ENCODE assay signal across 34 cellular contexts in genomic region chr19:4702764-4703163, GRCh38.
"Had no signal": no experiment of that assay in that cellular context is flagged by ENCODE, and none has a peak within 500 bp of the region (broad histone marks: within the 10 kb centered on the region; RNA-seq: fewer than 3 reads in every experiment).

No MANE protein-coding gene starts in this region.

- H3K27me3 ChIP-seq: adrenal gland, Peyer's patch had no signal

- H3K9ac ChIP-seq: KMS-11 had no signal

- H3K9me3 Mint-ChIP-seq: activated CD4-positive, alpha-beta T cell treated with anti-CD3 and anti-CD28 coated beads, Interleukin-2, amount 10 ng/mL, durations not matched to agents 24 days and 14 days; activated CD8-positive, alpha-beta T cell treated with anti-CD3 and anti-CD28 coated beads for 36 hours; activated naive CD8-positive, alpha-beta T cell treated with anti-CD3 and anti-CD28 coated beads for 36 hours; activated T-cell treated with anti-CD3 and anti-CD28 coated beads, Interleukin-2, amount 50 U/mL, for 72 hours; activated T-helper 17 cell treated with anti-CD3 and anti-CD28 coated beads, Interleukin-2, amount 50 U/mL, for 72 hours; brain; T-cell had no signal

- H3K4me1 Mint-ChIP-seq: activated CD4-positive, alpha-beta T cell treated with anti-CD3 and anti-CD28 coated beads, Interleukin-2, amount 10 ng/mL, durations not matched to agents 24 days and 14 days; activated naive CD8-positive, alpha-beta T cell treated with anti-CD3 and anti-CD28 coated beads for 36 hours; activated T-helper 17 cell treated with anti-CD3 and anti-CD28 coated beads, Interleukin-2, amount 50 U/mL, for 72 hours; brain; T-cell had no signal

- ATAC-seq: activated CD8-positive, alpha-beta T cell treated with anti-CD3 and anti-CD28 coated beads for 36 hours; activated T-cell treated with anti-CD3 and anti-CD28 coated beads, Interleukin-2, amount 50 U/mL, for 72 hours; activated T-helper 17 cell treated with anti-CD3 and anti-CD28 coated beads, Interleukin-2, amount 50 U/mL, for 72 hours; PC-3; Right ventricle myocardium inferior; SK-N-SH treated with all-trans-retinoic acid at 6 μM for 48 hours; T-cell had no signal

- H3K27me3 Mint-ChIP-seq: activated CD4-positive, alpha-beta T cell treated with anti-CD3 and anti-CD28 coated beads, Interleukin-2, amount 10 ng/mL, durations not matched to agents 24 days and 14 days; activated CD8-positive, alpha-beta T cell treated with anti-CD3 and anti-CD28 coated beads for 36 hours; activated naive CD8-positive, alpha-beta T cell treated with anti-CD3 and anti-CD28 coated beads for 36 hours; activated T-helper 17 cell treated with anti-CD3 and anti-CD28 coated beads, Interleukin-2, amount 50 U/mL, for 72 hours; brain; T-cell had no signal

- H3K9me3 ChIP-seq: adrenal gland, Peyer's patch had no signal

- H3K4me2 ChIP-seq: KMS-11 had no signal

- FAIRE-seq: bronchial epithelial cell had no signal

- H3K27ac ChIP-seq: adrenal gland, KMS-11, Peyer's patch, WERI-Rb-1 had no signal

- DNase-seq: activated CD4-positive, alpha-beta T cell treated with anti-CD3 and anti-CD28 coated beads, Interleukin-2, amount 10 ng/mL, durations not matched to agents 24 days and 14 days; activated CD4-positive, alpha-beta T cell treated with anti-CD3 and anti-CD28 coated beads, Interleukin-2, amount 50 U/mL, for 4 hours; activated CD4-positive, CD25-positive, alpha-beta regulatory T cell; activated CD8-positive, alpha-beta T cell treated with anti-CD3 and anti-CD28 coated beads for 36 hours; activated effector memory CD4-positive, alpha-beta T cell treated with anti-CD3 and anti-CD28 coated beads, Interleukin-2, amount 50 U/mL, for 16 hours; activated naive CD4-positive, alpha-beta T cell; activated naive CD4-positive, alpha-beta T cell treated with anti-CD3 and anti-CD28 coated beads, Interleukin-2, amount 50 U/mL, for 16 hours; activated naive CD8-positive, alpha-beta T cell treated with anti-CD3 and anti-CD28 coated beads for 36 hours; activated T-cell treated with anti-CD3 and anti-CD28 coated beads, Interleukin-2, amount 50 U/mL, for 1 hour; activated T-cell treated with anti-CD3 and anti-CD28 coated beads, Interleukin-2, amount 50 U/mL, for 72 hours; adrenal gland; caudate nucleus; NCI-H1092 treated with DMSO at 0.1 percent for 48 hours; NCI-H1417 treated with DMSO at 0.1 percent for 48 hours; NCI-H187 treated with DMSO at 0.1 percent for 48 hours; NCI-H2081 treated with DMSO at 0.1 percent for 48 hours; NCI-H226; NCI-H446 treated with DMSO at 0.1 percent for 48 hours; NCI-H524; NCI-H748 treated with DMSO at 0.1 percent for 48 hours; NK-92 treated with Interleukin-12 subunit alpha and Interleukin-12 subunit beta, amount 100 ng/mL, for 24 hours; PC-3; Peyer's patch; RPMI8226; SIG-M5; T-cell; T1000; WERI-Rb-1 had no signal

- H3K27ac Mint-ChIP-seq: activated CD4-positive, alpha-beta T cell treated with anti-CD3 and anti-CD28 coated beads, Interleukin-2, amount 10 ng/mL, durations not matched to agents 24 days and 14 days; activated CD8-positive, alpha-beta T cell treated with anti-CD3 and anti-CD28 coated beads for 36 hours; activated naive CD8-positive, alpha-beta T cell treated with anti-CD3 and anti-CD28 coated beads for 36 hours; activated T-cell treated with anti-CD3 and anti-CD28 coated beads, Interleukin-2, amount 50 U/mL, for 72 hours; activated T-helper 17 cell treated with anti-CD3 and anti-CD28 coated beads, Interleukin-2, amount 50 U/mL, for 72 hours; T-cell had no signal

- H3K4me1 ChIP-seq: Peyer's patch had no signal

- H3K4me3 ChIP-seq: adrenal gland, Peyer's patch had no signal

- H3K4me3 Mint-ChIP-seq: activated CD4-positive, alpha-beta T cell treated with anti-CD3 and anti-CD28 coated beads, Interleukin-2, amount 10 ng/mL, durations not matched to agents 24 days and 14 days; activated CD8-positive, alpha-beta T cell treated with anti-CD3 and anti-CD28 coated beads for 36 hours; activated naive CD8-positive, alpha-beta T cell treated with anti-CD3 and anti-CD28 coated beads for 36 hours; activated T-cell treated with anti-CD3 and anti-CD28 coated beads, Interleukin-2, amount 50 U/mL, for 72 hours; activated T-helper 17 cell treated with anti-CD3 and anti-CD28 coated beads, Interleukin-2, amount 50 U/mL, for 72 hours; brain; T-cell had no signal
